ENCODE assay signal across 2 cellular contexts in genomic region chr5:142547445-142548374, GRCh38.
TF ChIP-seq lines count a peak whose summit lies in the region.

No MANE protein-coding gene starts in this region.

TF ChIP-seq in HCT116, 20 proteins besides CTCF, POLR2A, EP300 and RAD21 (continued from another document):
- TF ChIP-seq REST (IDR thresholded peaks at IDR 0.05; ENCODE audit: low read depth) (no peak), POLR2AphosphoS5 (IDR thresholded peaks at IDR 0.05; ENCODE audit: low read depth, low read length) (no peak), SRF (IDR thresholded peaks at IDR 0.05; ENCODE audit: low read depth) (no peak), ELF1 (IDR thresholded peaks at IDR 0.05; ENCODE audit: borderline replicate concordance, low read depth) (no peak), CEBPB (IDR thresholded peaks at IDR 0.05; ENCODE audit: low read depth) (peak; percentile 48), SP1 (IDR thresholded peaks at IDR 0.05; ENCODE audit: low read depth) (peak; percentile 13; the same call in 1 of the 2 replicates)
- TF ChIP-seq, protein P1, sequence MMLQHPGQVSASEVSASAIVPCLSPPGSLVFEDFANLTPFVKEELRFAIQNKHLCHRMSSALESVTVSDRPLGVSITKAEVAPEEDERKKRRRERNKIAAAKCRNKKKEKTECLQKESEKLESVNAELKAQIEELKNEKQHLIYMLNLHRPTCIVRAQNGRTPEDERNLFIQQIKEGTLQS (IDR thresholded peaks at IDR 0.05): no peak
TF ChIP-seq in HCT116: peak in this region for 3.

TF ChIP-seq in SK-N-SH treated with all-trans-retinoic acid at 6 μM for 48 hours, 23 proteins besides CTCF, POLR2A, EP300 and RAD21 (continued from another document):
- TF ChIP-seq, protein P2, sequence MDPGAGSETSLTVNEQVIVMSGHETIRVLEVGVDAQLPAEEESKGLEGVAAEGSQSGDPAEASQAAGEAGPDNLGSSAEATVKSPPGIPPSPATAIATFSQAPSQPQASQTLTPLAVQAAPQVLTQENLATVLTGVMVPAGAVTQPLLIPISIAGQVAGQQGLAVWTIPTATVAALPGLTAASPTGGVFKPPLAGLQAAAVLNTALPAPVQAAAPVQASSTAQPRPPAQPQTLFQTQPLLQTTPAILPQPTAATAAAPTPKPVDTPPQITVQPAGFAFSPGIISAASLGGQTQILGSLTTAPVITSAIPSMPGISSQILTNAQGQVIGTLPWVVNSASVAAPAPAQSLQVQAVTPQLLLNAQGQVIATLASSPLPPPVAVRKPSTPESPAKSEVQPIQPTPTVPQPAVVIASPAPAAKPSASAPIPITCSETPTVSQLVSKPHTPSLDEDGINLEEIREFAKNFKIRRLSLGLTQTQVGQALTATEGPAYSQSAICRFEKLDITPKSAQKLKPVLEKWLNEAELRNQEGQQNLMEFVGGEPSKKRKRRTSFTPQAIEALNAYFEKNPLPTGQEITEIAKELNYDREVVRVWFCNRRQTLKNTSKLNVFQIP (CRISPR knock-in tag; IDR thresholded peaks at IDR 0.05; ENCODE audit: borderline replicate concordance, low read depth): no peak
- TF ChIP-seq ZFP3 (CRISPR knock-in tag; IDR thresholded peaks at IDR 0.05): peak; percentile 81; the same call in 1 of the 2 replicates
- TF ChIP-seq ESRRG (CRISPR knock-in tag; IDR thresholded peaks at IDR 0.05): no peak
- peak; percentile 94 for TF ChIP-seq ISL1 (CRISPR knock-in tag; IDR thresholded peaks at IDR 0.05)
- no peak for TF ChIP-seq TOX (CRISPR knock-in tag; IDR thresholded peaks at IDR 0.05; ENCODE audit: borderline replicate concordance)
- TF ChIP-seq TCF4 (CRISPR knock-in tag; IDR thresholded peaks at IDR 0.05; ENCODE audit: borderline replicate concordance): peak; percentile 40
- TF ChIP-seq ZNF8 (CRISPR knock-in tag; IDR thresholded peaks at IDR 0.05): peak; percentile 94
- TF ChIP-seq TSHZ2 (CRISPR knock-in tag; IDR thresholded peaks at IDR 0.05): no peak
- TF ChIP-seq BACH2 (CRISPR knock-in tag; IDR thresholded peaks at IDR 0.05; ENCODE audit: borderline replicate concordance): no peak
- TF ChIP-seq CSRNP3 (CRISPR knock-in tag; IDR thresholded peaks at IDR 0.05): no peak
